In the genomic region with DNA sequence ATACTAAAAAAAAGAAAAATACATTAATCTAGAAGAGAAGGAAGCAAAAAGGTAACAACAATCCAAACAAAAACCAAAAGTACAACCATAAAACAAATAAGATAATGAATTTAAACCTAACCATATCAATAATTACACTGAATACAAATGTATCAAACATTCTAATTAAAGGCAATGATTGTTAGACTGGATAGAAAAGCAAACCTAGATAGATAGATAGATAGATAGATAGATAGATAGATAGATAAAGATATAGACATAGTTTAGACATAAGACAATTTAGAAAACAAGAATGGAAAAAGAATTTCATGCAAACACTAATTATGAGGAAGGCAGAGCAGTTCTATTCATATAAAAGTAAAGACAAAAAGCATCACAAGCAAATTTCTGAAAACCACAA, we compare ENCODE assay signal across 16 cellular contexts. TPM values are rescaled to one million over a fixed set of nuclear protein-coding genes. Genes with fewer than 3 reads are reported as not detected.
A peak's percentile ranks its signal among the peaks of the same experiment; 100 is the strongest.
DNase-seq lines count a peak whose midpoint lies in the region; ATAC-seq and TF ChIP-seq lines count a peak whose summit lies in the region.
"Had no signal": no experiment of that assay in that cellular context is flagged by ENCODE, and none has a peak within 500 bp of the region (broad histone marks: within the 10 kb centered on the region; RNA-seq: fewer than 3 reads in every experiment).

No MANE protein-coding gene starts in this region.

- H3K27ac Mint-ChIP-seq in MCF 10A (ENCODE audit: low read depth, unreplicated experiment) (peak overlapping the region; percentile 4), T-helper 17 cell (peak overlapping the region; percentile 24)
- peak overlapping the region; percentile 40 for H3K27ac Mint-ChIP-seq in dendritic cell treated with granulocyte-macrophage colony-stimulating factor and Interleukin-4, amounts not matched to agents 40 ng/mL and 50 ng/mL, for 4 days
- no peak overlapping the region for H3K27ac Mint-ChIP-seq in stimulated activated naive B cell treated with anti-CD40 and anti-IgM and Interleukin-4, amounts not matched to agents 10 μg/mL and 1 μg/mL and 100 μg/mL, for 72 hours
- H3K27ac Mint-ChIP-seq: CD4-positive, CD25-positive, alpha-beta regulatory T cell; HFFc6 had no signal

- H3K4me3 ChIP-seq in mammary epithelial cell (replicated peaks in 1 of 3; ENCODE audit: insufficient read depth in 1 of 3, low read depth in 2 of 3, low read length in 3 of 3): no peak overlapping the region
- no peak overlapping the region for H3K4me3 ChIP-seq in trophoblast cell (ENCODE audit: low read depth, low read length)
- H3K4me3 ChIP-seq: BLaER1 treated with 17β-estradiol and CSF1 and Interleukin-3, amounts not matched to agents 10 nM and 100 nM; GM12878 had no signal

- H4K20me1 ChIP-seq in mammary epithelial cell (ENCODE audit: insufficient read depth, low read length): no peaks in the 10 kb centered on the region
- H4K20me1 ChIP-seq: BLaER1 treated with 17β-estradiol and CSF1 and Interleukin-3, amounts not matched to agents 10 nM and 100 nM had no signal

- no peak overlapping the region for H3K18ac ChIP-seq in trophoblast cell (ENCODE audit: low read length)

- H2BK5ac ChIP-seq in trophoblast cell (ENCODE audit: low read depth, low read length, poor library complexity): no peak overlapping the region

- in situ Hi-C loops in mammary epithelial cell (cut with MboI; ENCODE audit: low sequenced_read_pairs in 2 of 2): no loop called here

- ATAC-seq in T-helper 17 cell: no peak
- no peak for ATAC-seq in stimulated activated naive B cell treated with anti-CD40 and anti-IgM and Interleukin-4, amounts not matched to agents 10 μg/mL and 1 μg/mL and 100 μg/mL, for 72 hours (replicated peaks)
- ATAC-seq: GM12878, HepG2 had no signal

- no peak overlapping the region for H4K12ac ChIP-seq in trophoblast cell (ENCODE audit: low read depth, low read length)

- H3K4me2 ChIP-seq in mammary epithelial cell (ENCODE audit: insufficient read depth, low read depth, low read length) (no peak overlapping the region), trophoblast cell (ENCODE audit: low read length) (no peak overlapping the region)
- H3K4me2 ChIP-seq: BLaER1 treated with 17β-estradiol and CSF1 and Interleukin-3, amounts not matched to agents 10 nM and 100 nM had no signal

- H4K8ac ChIP-seq in trophoblast cell (ENCODE audit: low read depth, low read length): no peak overlapping the region

- H3K27me3 Mint-ChIP-seq in MCF 10A (ENCODE audit: insufficient read depth, unreplicated experiment) (no peaks in the 10 kb centered on the region), T-helper 17 cell (no peaks in the 10 kb centered on the region)
- H3K27me3 Mint-ChIP-seq in dendritic cell treated with granulocyte-macrophage colony-stimulating factor and Interleukin-4, amounts not matched to agents 40 ng/mL and 50 ng/mL, for 4 days: no peaks in the 10 kb centered on the region
- H3K27me3 Mint-ChIP-seq in stimulated activated naive B cell treated with anti-CD40 and anti-IgM and Interleukin-4, amounts not matched to agents 10 μg/mL and 1 μg/mL and 100 μg/mL, for 72 hours: no peaks in the 10 kb centered on the region
- H3K27me3 Mint-ChIP-seq: CD4-positive, CD25-positive, alpha-beta regulatory T cell had no signal

- no peak overlapping the region for H2AFZ ChIP-seq in mammary epithelial cell (ENCODE audit: low read depth, low read length)
- H2AFZ ChIP-seq in trophoblast cell (ENCODE audit: insufficient read depth, low read length, poor library complexity): no peak overlapping the region

- no peak overlapping the region for H2BK120ac ChIP-seq in trophoblast cell (ENCODE audit: insufficient read depth, low read length, poor library complexity)

- H3K36me3 ChIP-seq in mammary epithelial cell (ENCODE audit: insufficient read depth, low read length): no peaks in the 10 kb centered on the region
- H3K36me3 ChIP-seq in trophoblast cell (ENCODE audit: control insufficient read depth in 1 of 2, insufficient read depth in 2 of 2, low read length in 2 of 2): no peaks in the 10 kb centered on the region

- no peaks in the 10 kb centered on the region for H3K79me1 ChIP-seq in trophoblast cell (ENCODE audit: low read length)

- H3K27ac ChIP-seq in mammary epithelial cell (ENCODE audit: insufficient read depth, low read depth, low read length) (no peak overlapping the region), trophoblast cell (ENCODE audit: low read depth, low read length) (no peak overlapping the region)
- H3K27ac ChIP-seq: BLaER1 treated with 17β-estradiol and CSF1 and Interleukin-3, amounts not matched to agents 10 nM and 100 nM had no signal

- H3K9me3 Mint-ChIP-seq in MCF 10A (ENCODE audit: unreplicated experiment): peaks cover 17% of the 10 kb centered on the region
- peaks cover 10% of the 10 kb centered on the region for H3K9me3 Mint-ChIP-seq in dendritic cell treated with granulocyte-macrophage colony-stimulating factor and Interleukin-4, amounts not matched to agents 40 ng/mL and 50 ng/mL, for 4 days
- H3K9me3 Mint-ChIP-seq in stimulated activated naive B cell treated with anti-CD40 and anti-IgM and Interleukin-4, amounts not matched to agents 10 μg/mL and 1 μg/mL and 100 μg/mL, for 72 hours: peaks cover 0 to 2% of the 10 kb centered on the region in 2 donors
- H3K9me3 Mint-ChIP-seq: HFFc6 had no signal

- no peak overlapping the region for H3K4ac ChIP-seq in trophoblast cell (ENCODE audit: low read depth, low read length)

- no peaks in the 10 kb centered on the region for H3K4me1 ChIP-seq in mammary epithelial cell (ENCODE audit: insufficient read depth, low read length)
- no peaks in the 10 kb centered on the region for H3K4me1 ChIP-seq in trophoblast cell (ENCODE audit: control insufficient read depth in 1 of 2, insufficient read depth in 2 of 2, low read length in 2 of 2)

- dilution Hi-C loops in mammary epithelial cell (cut with HindIII; ENCODE audit: low sequenced_read_pairs): no loop called here

- TF ChIP-seq CTCF in MCF 10A (IDR thresholded peaks at IDR 0.05; ENCODE audit: unreplicated experiment) (no peak), mammary epithelial cell (conservative IDR thresholded peaks at IDR 0.05 in 1 of 2, IDR thresholded peaks at IDR 0.05 in 1 of 2; ENCODE audit: extremely low read depth in 1 of 2, insufficient read depth in 1 of 2, low read depth in 1 of 2, low read length in 2 of 2) (no peak)

- no peak overlapping the region for H2AK5ac ChIP-seq in trophoblast cell (ENCODE audit: low read length)

- H3K9me3 ChIP-seq in mammary epithelial cell (replicated peaks; ENCODE audit: insufficient read depth, low read length) (no peaks in the 10 kb centered on the region), T-helper 17 cell (ENCODE audit: control insufficient read depth, low read length, poor library complexity, severe bottlenecking) (no peaks in the 10 kb centered on the region), trophoblast cell (ENCODE audit: insufficient read depth, low read depth, low read length) (no peaks in the 10 kb centered on the region)

- H3K23ac ChIP-seq in trophoblast cell (ENCODE audit: low read length): no peak overlapping the region

- peaks cover 15% of the 10 kb centered on the region for H3K79me2 ChIP-seq in mammary epithelial cell (ENCODE audit: insufficient read depth, low read length)
- H3K79me2 ChIP-seq in trophoblast cell (ENCODE audit: control insufficient read depth, insufficient read depth, low read length, poor library complexity): no peaks in the 10 kb centered on the region

- intact Hi-C loops in MCF 10A (cut with micrococcal nuclease) (no loop called here), mammary epithelial cell (cut with micrococcal nuclease) (no loop called here)
- intact Hi-C loops in dendritic cell treated with granulocyte-macrophage colony-stimulating factor and Interleukin-4, amounts not matched to agents 40 ng/mL and 50 ng/mL, for 4 days (cut with micrococcal nuclease): no loop called here

- peaks cover 29% of the 10 kb centered on the region for H3K36me3 Mint-ChIP-seq in MCF 10A (ENCODE audit: insufficient read depth, unreplicated experiment)
- no peaks in the 10 kb centered on the region for H3K36me3 Mint-ChIP-seq in T-helper 17 cell (ENCODE audit: low read depth)
- H3K36me3 Mint-ChIP-seq in dendritic cell treated with granulocyte-macrophage colony-stimulating factor and Interleukin-4, amounts not matched to agents 40 ng/mL and 50 ng/mL, for 4 days (ENCODE audit: low read depth): peaks cover 60% of the 10 kb centered on the region
- peaks cover 19 to 26% of the 10 kb centered on the region in 2 donors for H3K36me3 Mint-ChIP-seq in stimulated activated naive B cell treated with anti-CD40 and anti-IgM and Interleukin-4, amounts not matched to agents 10 μg/mL and 1 μg/mL and 100 μg/mL, for 72 hours

- no peak overlapping the region for H3K14ac ChIP-seq in trophoblast cell (ENCODE audit: low read length)

- H3K4me3 Mint-ChIP-seq in MCF 10A (ENCODE audit: unreplicated experiment): no peak overlapping the region
- no peak overlapping the region for H3K4me3 Mint-ChIP-seq in T-helper 17 cell
- H3K4me3 Mint-ChIP-seq in dendritic cell treated with granulocyte-macrophage colony-stimulating factor and Interleukin-4, amounts not matched to agents 40 ng/mL and 50 ng/mL, for 4 days: no peak overlapping the region
- no peak overlapping the region for H3K4me3 Mint-ChIP-seq in stimulated activated naive B cell treated with anti-CD40 and anti-IgM and Interleukin-4, amounts not matched to agents 10 μg/mL and 1 μg/mL and 100 μg/mL, for 72 hours
- H3K4me3 Mint-ChIP-seq: CD4-positive, CD25-positive, alpha-beta regulatory T cell; HFFc6 had no signal

- POLR2A ChIA-PET in MCF 10A (lab: Yijun Ruan, JAX): interaction anchor here (0.6 to 1.7 kb wide), 5 partner anchors 10 to 48 kb away, joined by 3 to 6 read pairs (median 3); no protein-coding TSS in a partner anchor

- CTCF ChIA-PET in MCF 10A (lab: Yijun Ruan, JAX): no interaction called here
- CTCF ChIA-PET in mammary epithelial cell (lab: Charles Lee; ENCODE audit: low non-redundant PET): no interaction called here

- no peak overlapping the region for H4K91ac ChIP-seq in trophoblast cell (ENCODE audit: low read depth, low read length)

- H3K9ac ChIP-seq in mammary epithelial cell (ENCODE audit: insufficient read depth, low read length): no peak overlapping the region
- H3K9ac ChIP-seq in trophoblast cell (ENCODE audit: low read length): no peak overlapping the region
- H3K9ac ChIP-seq: BLaER1 treated with 17β-estradiol and CSF1 and Interleukin-3, amounts not matched to agents 10 nM and 100 nM had no signal

- H3K27me3 ChIP-seq in mammary epithelial cell (ENCODE audit: insufficient read depth, low read length) (no peaks in the 10 kb centered on the region), trophoblast cell (ENCODE audit: insufficient read depth, low read length) (no peaks in the 10 kb centered on the region)
- H3K27me3 ChIP-seq: BLaER1 treated with 17β-estradiol and CSF1 and Interleukin-3, amounts not matched to agents 10 nM and 100 nM had no signal

- BruUV-seq in MCF 10A (replicated peaks; lab: Mats Ljungman, UMichigan) (no TSS peak), mammary epithelial cell (replicated peaks; lab: Mats Ljungman, UMichigan) (no TSS peak)

- no peak overlapping the region for H2BK12ac ChIP-seq in trophoblast cell (ENCODE audit: low read length)

- H3K4me1 Mint-ChIP-seq in MCF 10A (ENCODE audit: insufficient read depth, unreplicated experiment): peaks cover 6% of the 10 kb centered on the region
- H3K4me1 Mint-ChIP-seq in T-helper 17 cell: peaks cover 28% of the 10 kb centered on the region
- peaks cover 26% of the 10 kb centered on the region for H3K4me1 Mint-ChIP-seq in dendritic cell treated with granulocyte-macrophage colony-stimulating factor and Interleukin-4, amounts not matched to agents 40 ng/mL and 50 ng/mL, for 4 days (ENCODE audit: low read depth)
- peaks cover 4 to 15% of the 10 kb centered on the region in 2 donors for H3K4me1 Mint-ChIP-seq in stimulated activated naive B cell treated with anti-CD40 and anti-IgM and Interleukin-4, amounts not matched to agents 10 μg/mL and 1 μg/mL and 100 μg/mL, for 72 hours

- DNase-seq in MCF 10A (ENCODE audit: unreplicated experiment) (no peak), mammary epithelial cell (no peak), T-helper 17 cell (no peak), trophoblast cell (no peak)
- no peak for DNase-seq in stimulated activated naive B cell treated with anti-CD40 and anti-IgM and Interleukin-4, amounts not matched to agents 10 μg/mL and 1 μg/mL and 100 μg/mL, for 72 hours
- DNase-seq in stimulated activated CD4-positive, alpha-beta T cell treated with anti-CD3 and anti-CD28 coated beads, Interleukin-4, amount 100 ng/mL, for 24 hours: no peak
- DNase-seq: ACHN; CD4-positive, CD25-positive, alpha-beta regulatory T cell; DMS 273 treated with DMSO at 0.1 percent for 48 hours; HCEC 1CT; HFFc6 had no signal

RNA-seq across cellular contexts. Expression of a gene that starts 24.9 kb away (rescaled TPM):
- 19.2 and 20.9 TPM in 2 replicates for total RNA-seq in MCF 10A (2022)
- total RNA-seq in mammary epithelial cell: 10 to 100 TPM; 12.5 to 31.7 TPM
- 2.8 TPM for polyA plus RNA-seq in mammary epithelial cell
- 7.1 TPM for polyA minus RNA-seq in mammary epithelial cell
- 10 to 100 TPM; 32.4 to 35.6 TPM for total RNA-seq in T-helper 17 cell
- 3.1 and 3.2 TPM in 2 replicates for polyA plus RNA-seq in trophoblast cell (2013)
- total RNA-seq: G401 had no signal
